In genomic region chr10:101041252-101041761, GRCh38 we compare ENCODE assay signal across 8 cellular contexts. TPM values are rescaled to one million over a fixed set of nuclear protein-coding genes. Genes with fewer than 3 reads are reported as not detected.
DNase-seq lines count a peak whose midpoint lies in the region; ATAC-seq and TF ChIP-seq lines count a peak whose summit lies in the region.

No MANE protein-coding gene starts in this region.

- peaks cover 13% of the 10 kb centered on the region for H3K27me3 ChIP-seq in smooth muscle cell (ENCODE audit: low read depth)

- CTCF ChIA-PET in HEK293 (lab: Yijun Ruan, JAX), result interaction anchor here (0.5 to 10.1 kb wide), 30 partner anchors 8 to 580 kb away, joined by 3 to 112 read pairs (median 4); partner anchors contain the start of genes KAZALD1, PDZD7 and SFXN3

- H4K20me1 ChIP-seq in smooth muscle cell (ENCODE audit: low read depth), result peaks cover 7% of the 10 kb centered on the region

- TF ChIP-seq CTCF in HEK293 (tag by site-specific recombination; IDR thresholded peaks at IDR 0.05) (peak; percentile 93), smooth muscle cell (IDR thresholded peaks at IDR 0.05; ENCODE audit: borderline replicate concordance, insufficient read depth, poor library complexity, severe bottlenecking) (peak; percentile 73)

- H3K4me3 ChIP-seq in HEK293 (ENCODE audit: low read depth, low read length) (no peak overlapping the region), smooth muscle cell (no peak overlapping the region)

- H3K27ac ChIP-seq in HEK293 (ENCODE audit: extremely low read depth, low read depth, low read length) (no peak overlapping the region), smooth muscle cell (ENCODE audit: low read depth) (no peak overlapping the region)

- H3K36me3 ChIP-seq in HEK293 (ENCODE audit: control insufficient read depth in 2 of 2, insufficient read depth in 1 of 2, low read length in 2 of 2) (peaks cover 0 to 12% of the 10 kb centered on the region in 2 experiments; a peak in 1 of 3 replicates), smooth muscle cell (ENCODE audit: low read depth) (peaks cover 10% of the 10 kb centered on the region)

- H2AFZ ChIP-seq in smooth muscle cell (ENCODE audit: low read depth), result no peak overlapping the region

- no peak overlapping the region for H3K4me2 ChIP-seq in smooth muscle cell

- H3K4me1 ChIP-seq in HEK293 (ENCODE audit: control insufficient read depth, insufficient read depth, low read length) (peaks cover 3% of the 10 kb centered on the region; the same call in 1 of the 2 replicates), smooth muscle cell (ENCODE audit: low read depth) (peaks cover 8% of the 10 kb centered on the region)

- POLR2A ChIA-PET in HEK293 (lab: Yijun Ruan, JAX), result interaction anchor here (0.6 to 3.4 kb wide), 7 partner anchors 10 to 151 kb away, joined by 3 to 32 read pairs (median 8); partner anchors contain the start of genes KAZALD1, LZTS2, PDZD7 and SFXN3

- peak; percentile 89 for DNase-seq in ELR (ENCODE audit: low read depth)
- DNase-seq in NCI-H1105 treated with DMSO at 0.1 percent for 48 hours (lab: John Stamatoyannopoulos, UW), result peak; percentile 58
- DNase-seq in T follicular helper cell (ENCODE audit: low read depth), result peak; percentile 65
- peak in 54 of 56 donors; percentile 6 to 90 (median 56) for DNase-seq in amygdala (lab: John Stamatoyannopoulos, UW)
- peak; percentile 86 for DNase-seq in hepatic stellate cell (ENCODE audit: low spot score)
- DNase-seq in smooth muscle cell (lab: John Stamatoyannopoulos, UW; ENCODE audit: unreplicated experiment), result peak; percentile 10

- H3K79me2 ChIP-seq in smooth muscle cell (ENCODE audit: low read depth), result no peaks in the 10 kb centered on the region

- peaks cover 27% of the 10 kb centered on the region for H3F3A ChIP-seq in smooth muscle cell (ENCODE audit: low read depth)

- ATAC-seq in HG03039 (IDR thresholded peaks at IDR 0.05; ENCODE audit: unreplicated experiment), result no peak

- WGBS in smooth muscle cell (ENCODE audit: low lambda C conversion rate), result 43% methylated on average over 5 of the region's 6 CpGs

- H3K9me3 ChIP-seq in HEK293 (ENCODE audit: control insufficient read depth, insufficient read depth, low read depth, low read length) (no peaks in the 10 kb centered on the region), smooth muscle cell (replicated peaks; ENCODE audit: low read depth) (no peaks in the 10 kb centered on the region)

- no peak overlapping the region for H3K9ac ChIP-seq in smooth muscle cell (ENCODE audit: low read depth)

TF ChIP-seq in HEK293, 187 proteins besides CTCF, POLR2A, EP300 and RAD21 (continues in another document):
- TF ChIP-seq ZNF2 (tag by site-specific recombination; IDR thresholded peaks at IDR 0.05) (peak; percentile 66), PRDM1 (tag by site-specific recombination; IDR thresholded peaks at IDR 0.05) (peak; percentile 96), SP3 (tag by site-specific recombination; IDR thresholded peaks at IDR 0.05) (0 out of 2 replicates have a peak, but pooled peaks have one; percentile 20), ZNF202 (tag by site-specific recombination; IDR thresholded peaks at IDR 0.05; ENCODE audit: borderline replicate concordance) (no peak), ZNF654 (tag by site-specific recombination; IDR thresholded peaks at IDR 0.05; ENCODE audit: low read depth) (peak; percentile 100), ZNF561 (tag by site-specific recombination; IDR thresholded peaks at IDR 0.05; ENCODE audit: borderline replicate concordance) (0 out of 2 replicates have a peak, but pooled peaks have one; percentile 20), ZNF239 (tag by site-specific recombination; IDR thresholded peaks at IDR 0.05) (no peak), ZFP3 (tag by site-specific recombination; IDR thresholded peaks at IDR 0.05; ENCODE audit: low read depth) (no peak), ZNF362 (tag by site-specific recombination; IDR thresholded peaks at IDR 0.05) (peak; percentile 98), GLIS2 (tag by site-specific recombination; IDR thresholded peaks at IDR 0.05) (no peak), TRIM28 (IDR thresholded peaks at IDR 0.05; ENCODE audit: borderline replicate concordance, low read length) (no peak), GLIS1 (tag by site-specific recombination; IDR thresholded peaks at IDR 0.05) (peak; percentile 21; the same call in 1 of the 2 replicates), ZBTB17 (tag by site-specific recombination; IDR thresholded peaks at IDR 0.05) (peak; percentile 71), PATZ1 (tag by site-specific recombination; IDR thresholded peaks at IDR 0.05) (peak; percentile 69), ZNF792 (tag by site-specific recombination; IDR thresholded peaks at IDR 0.05) (no peak), ZNF449 (tag by site-specific recombination; IDR thresholded peaks at IDR 0.05) (0 out of 2 replicates have a peak, but pooled peaks have one; percentile 17), ZXDB (tag by site-specific recombination; IDR thresholded peaks at IDR 0.05) (0 out of 2 replicates have a peak, but pooled peaks have one; percentile 41), ZNF660 (tag by site-specific recombination; IDR thresholded peaks at IDR 0.05) (peak; percentile 45; the same call in 1 of the 2 replicates), ZNF560 (tag by site-specific recombination; IDR thresholded peaks at IDR 0.05; ENCODE audit: borderline replicate concordance) (no peak), ZNF175 (tag by site-specific recombination; IDR thresholded peaks at IDR 0.05) (no peak)

RNA-seq across cellular contexts. Expression of gene SFXN3, which starts 10.3 kb away (rescaled TPM):
- total RNA-seq in smooth muscle cell, result 79.1 and 86.9 TPM in 2 replicates
- polyA plus RNA-seq in smooth muscle cell, result 92.1 and 120 TPM in 2 replicates

RNA-seq across cellular contexts. Expression of gene PDZD7, which starts 10.4 kb away (rescaled TPM):
- total RNA-seq in smooth muscle cell, result 2.0 and 4.5 TPM in 2 replicates
- 0.93 and 4.2 TPM in 2 replicates for polyA plus RNA-seq in smooth muscle cell

RNA-seq across cellular contexts. Expression of gene KAZALD1, which starts 20.5 kb away (rescaled TPM):
- 11.5 and 13.1 TPM in 2 replicates for total RNA-seq in smooth muscle cell
- polyA plus RNA-seq in smooth muscle cell, result 20.3 and 20.4 TPM in 2 replicates

RNA-seq across cellular contexts. Expression of gene LZTS2, which starts 41.7 kb away (rescaled TPM):
- total RNA-seq in smooth muscle cell, result 54.9 and 57.9 TPM in 2 replicates
- polyA plus RNA-seq in smooth muscle cell, result 96.2 and 103 TPM in 2 replicates

RNA-seq across cellular contexts. Expression of gene TWNK, which starts 54.0 kb away (rescaled TPM):
- total RNA-seq in smooth muscle cell, result 2.0 and 2.3 TPM in 2 replicates
- 2.5 and 3.9 TPM in 2 replicates for polyA plus RNA-seq in smooth muscle cell

Comparison
In these comparisons a context has a peak if more than half of its experiments do, and no peak if none do; other contexts are left out.
1. DNase-seq: peak in every context shown above with its lines; median percentile 89 in ELR; 86 in hepatic stellate cell; 65 in T follicular helper cell; 58 in NCI-H1105 treated with DMSO at 0.1 percent for 48 hours; 56 in amygdala; 10 in smooth muscle cell.